Comparison of ENCODE assay signal across 1 cellular context in the genomic region with DNA sequence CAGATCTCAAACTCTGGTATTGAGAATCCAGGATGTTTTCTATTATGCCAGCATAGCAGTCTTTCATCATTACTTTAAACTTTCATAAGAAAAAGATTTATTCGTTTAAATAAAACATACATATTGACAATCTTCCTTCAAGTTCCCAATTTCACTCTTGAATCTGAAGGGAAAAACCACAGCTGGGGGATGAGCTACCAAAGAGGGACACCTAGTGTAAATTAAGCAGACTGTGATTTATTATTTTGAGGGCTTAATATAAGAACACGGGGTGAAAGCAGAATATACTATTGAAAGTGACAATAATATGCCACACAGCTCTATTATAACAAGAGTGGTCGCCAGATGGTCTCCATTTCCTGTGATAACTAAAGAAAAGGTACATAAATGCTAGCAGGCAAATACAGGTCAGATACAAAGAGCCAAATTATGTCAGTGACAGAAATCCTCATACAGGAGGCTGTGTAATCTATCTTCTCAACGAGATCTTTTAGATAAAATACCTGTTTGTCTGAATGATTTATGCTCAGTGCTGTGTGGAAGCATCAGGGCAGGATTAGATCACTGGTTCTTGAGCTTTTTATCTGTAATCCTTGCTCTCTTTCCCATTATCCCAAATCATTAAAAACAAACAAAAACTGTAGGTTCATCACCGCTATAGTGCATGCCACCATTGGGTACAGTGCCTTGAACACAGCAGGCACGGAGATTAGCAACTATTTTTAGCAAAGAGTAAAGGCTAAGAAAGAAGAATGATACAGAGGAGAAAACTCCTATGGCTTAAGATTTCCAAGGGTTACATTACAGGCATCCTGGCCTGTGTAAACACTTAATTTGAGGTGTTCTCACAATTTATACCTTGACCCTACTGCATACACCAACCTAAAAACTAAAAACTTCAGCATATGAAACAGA.
TF ChIP-seq lines count a peak whose summit lies in the region.

No MANE protein-coding gene starts in this region.

TF ChIP-seq in IMR-90, 13 proteins besides CTCF, POLR2A, EP300 and RAD21 (continued from another document):
- no peak for TF ChIP-seq CHD1 (IDR thresholded peaks at IDR 0.05; ENCODE audit: low read depth, low read length)
- TF ChIP-seq CEBPB (IDR thresholded peaks at IDR 0.05; ENCODE audit: low read depth, low read length): no peak
TF ChIP-seq in IMR-90: peak in this region for 0.
